30 cellular contexts compared by ENCODE assay signal in genomic region chr12:9697619-9698018, GRCh38. TPM values are rescaled to one million over a fixed set of nuclear protein-coding genes. Genes with fewer than 3 reads are reported as not detected.
DNase-seq lines count a peak whose midpoint lies in the region; ATAC-seq lines count a peak whose summit lies in the region.
"Had no signal": no experiment of that assay in that cellular context is flagged by ENCODE, and none has a peak within 500 bp of the region (broad histone marks: within the 10 kb centered on the region; RNA-seq: fewer than 3 reads in every experiment).

No MANE protein-coding gene starts in this region.

- peaks cover 22% of the 10 kb centered on the region for H3K9me3 Mint-ChIP-seq in activated naive CD8-positive, alpha-beta T cell (ENCODE audit: low read depth)
- H3K9me3 Mint-ChIP-seq in activated naive CD8-positive, alpha-beta T cell treated with anti-CD3 and anti-CD28 coated beads, Interleukin-2, amount 50 U/mL, for 24 hours = peaks cover 25% of the 10 kb centered on the region
- peaks cover 43% of the 10 kb centered on the region for H3K9me3 Mint-ChIP-seq in activated CD4-positive, alpha-beta memory T cell treated with anti-CD3 and anti-CD28 coated beads for 36 hours
- H3K9me3 Mint-ChIP-seq in naive thymus-derived CD4-positive, alpha-beta T cell = peaks cover 4 to 88% (median 42%) of the 10 kb centered on the region in 11 donors

- no peak overlapping the region for H3K4me3 ChIP-seq in naive thymus-derived CD4-positive, alpha-beta T cell (ENCODE audit: low read length)
- H3K4me3 ChIP-seq: body of pancreas, esophagus muscularis mucosa, left ventricle myocardium inferior, PC-9, right atrium auricular region, SK-N-MC, tibial nerve had no signal

- peaks cover 55% of the 10 kb centered on the region for H3K4me1 Mint-ChIP-seq in activated naive CD8-positive, alpha-beta T cell (ENCODE audit: low read depth)
- peaks cover 68% of the 10 kb centered on the region for H3K4me1 Mint-ChIP-seq in activated naive CD8-positive, alpha-beta T cell treated with anti-CD3 and anti-CD28 coated beads, Interleukin-2, amount 50 U/mL, for 24 hours
- peaks cover 68% of the 10 kb centered on the region for H3K4me1 Mint-ChIP-seq in activated CD4-positive, alpha-beta memory T cell treated with anti-CD3 and anti-CD28 coated beads for 36 hours (ENCODE audit: low read depth)
- peaks cover 19 to 75% (median 59%) of the 10 kb centered on the region in 7 donors for H3K4me1 Mint-ChIP-seq in naive thymus-derived CD4-positive, alpha-beta T cell

- H3K4me1 ChIP-seq in naive thymus-derived CD4-positive, alpha-beta T cell (ENCODE audit: control insufficient read depth in 2 of 2, insufficient read depth in 2 of 2, low read length in 2 of 2) = peaks cover 15 to 20% of the 10 kb centered on the region in 2 donors
- H3K4me1 ChIP-seq: body of pancreas had no signal

- H3K36me3 Mint-ChIP-seq in activated naive CD8-positive, alpha-beta T cell = peaks cover 45% of the 10 kb centered on the region
- peaks cover 50% of the 10 kb centered on the region for H3K36me3 Mint-ChIP-seq in activated naive CD8-positive, alpha-beta T cell treated with anti-CD3 and anti-CD28 coated beads, Interleukin-2, amount 50 U/mL, for 24 hours (ENCODE audit: low read depth)
- peaks cover 51% of the 10 kb centered on the region for H3K36me3 Mint-ChIP-seq in activated CD4-positive, alpha-beta memory T cell treated with anti-CD3 and anti-CD28 coated beads for 36 hours
- H3K36me3 Mint-ChIP-seq in naive thymus-derived CD4-positive, alpha-beta T cell = peaks cover 13 to 73% (median 67%) of the 10 kb centered on the region in 5 donors

- H3K27me3 Mint-ChIP-seq in activated naive CD8-positive, alpha-beta T cell = no peaks in the 10 kb centered on the region
- H3K27me3 Mint-ChIP-seq in activated naive CD8-positive, alpha-beta T cell treated with anti-CD3 and anti-CD28 coated beads, Interleukin-2, amount 50 U/mL, for 24 hours = no peaks in the 10 kb centered on the region
- H3K27me3 Mint-ChIP-seq in activated CD4-positive, alpha-beta memory T cell treated with anti-CD3 and anti-CD28 coated beads for 36 hours = no peaks in the 10 kb centered on the region
- no peaks in the 10 kb centered on the region for H3K27me3 Mint-ChIP-seq in naive thymus-derived CD4-positive, alpha-beta T cell
- H3K27me3 Mint-ChIP-seq: dendritic cell treated with granulocyte-macrophage colony-stimulating factor and Interleukin-4, amounts not matched to agents 40 ng/mL and 50 ng/mL, for 4 days had no signal

- no peak for ATAC-seq in activated naive CD8-positive, alpha-beta T cell treated with anti-CD3 and anti-CD28 coated beads, Interleukin-2, amount 50 U/mL, for 24 hours
- ATAC-seq in naive thymus-derived CD4-positive, alpha-beta T cell = no peak
- ATAC-seq: body of pancreas had no signal

- intact Hi-C loops in activated CD4-positive, alpha-beta memory T cell treated with anti-CD3 and anti-CD28 coated beads for 36 hours (cut with micrococcal nuclease) = no loop called here
- intact Hi-C loops in naive thymus-derived CD4-positive, alpha-beta T cell (cut with micrococcal nuclease) = no loop called here

- POLR2A ChIA-PET in activated CD4-positive, alpha-beta memory T cell treated with anti-CD3 and anti-CD28 coated beads for 36 hours (lab: Charles Lee) = interaction anchor here (0.7 to 1.0 kb wide), 2 partner anchors 42 to 47 kb away, joined by 3 read pairs; no protein-coding TSS in a partner anchor
- POLR2A ChIA-PET in naive thymus-derived CD4-positive, alpha-beta T cell (lab: Charles Lee) = interaction anchor here (0.5 to 1.6 kb wide), 8 partner anchors 9 to 50 kb away, joined by 3 to 8 read pairs (median 5); no protein-coding TSS in a partner anchor

- CTCF ChIA-PET in activated CD4-positive, alpha-beta memory T cell treated with anti-CD3 and anti-CD28 coated beads for 36 hours (lab: Charles Lee) = interaction anchor here (0.9 to 1.7 kb wide), 4 partner anchors 10 to 63 kb away, joined by 3 to 7 read pairs (median 4); no protein-coding TSS in a partner anchor
- CTCF ChIA-PET in naive thymus-derived CD4-positive, alpha-beta T cell (lab: Charles Lee) = interaction anchor here (1.2 to 1.4 kb wide), 2 partner anchors 45 to 66 kb away, joined by 3 read pairs; no protein-coding TSS in a partner anchor

- DNase-seq in activated naive CD8-positive, alpha-beta T cell treated with anti-CD3 and anti-CD28 coated beads, Interleukin-2, amount 50 U/mL, for 24 hours = no peak
- no peak for DNase-seq in activated CD4-positive, alpha-beta memory T cell treated with anti-CD3 and anti-CD28 coated beads for 36 hours
- no peak for DNase-seq in naive thymus-derived CD4-positive, alpha-beta T cell
- DNase-seq in NCI-H524 (lab: John Stamatoyannopoulos, UW) (no peak), NCI-H146 (lab: John Stamatoyannopoulos, UW) (no peak)
- no peak for DNase-seq in stimulated activated CD4-positive, alpha-beta T cell treated with anti-CD3 and anti-CD28 coated beads, Interleukin-4, amount 100 ng/mL, for 4 hours
- DNase-seq: activated CD4-positive, alpha-beta T cell treated with anti-CD3 and anti-CD28 coated beads for 4 hours; body of pancreas; foreskin fibroblast; head of caudate nucleus; islet precursor cell; Kasumi-1; left ventricle myocardium inferior; mesenchymal stem cell; NCI-H1417; NCI-H2081 treated with DMSO at 0.1 percent for 48 hours; NCI-H226; NCI-H69; PC-9; posterior cingulate gyrus; small intestine had no signal

- no peaks in the 10 kb centered on the region for H3K27me3 ChIP-seq in naive thymus-derived CD4-positive, alpha-beta T cell (ENCODE audit: control insufficient read depth in 2 of 2, insufficient read depth in 2 of 2, low read length in 2 of 2)
- H3K27me3 ChIP-seq: body of pancreas, esophagus muscularis mucosa, right atrium auricular region, tibial nerve had no signal

- no peak overlapping the region for H3K27ac ChIP-seq in naive thymus-derived CD4-positive, alpha-beta T cell (ENCODE audit: low read depth, low read length)
- H3K27ac ChIP-seq: body of pancreas, esophagus muscularis mucosa, left ventricle myocardium inferior, neutrophil, PC-9, right atrium auricular region, SK-N-MC, tibial nerve had no signal

- peaks cover 18 to 39% (median 25%) of the 10 kb centered on the region in 3 experiments for H3K36me3 ChIP-seq in naive thymus-derived CD4-positive, alpha-beta T cell (ENCODE audit: control insufficient read depth in 2 of 3, insufficient read depth in 3 of 3, low read length in 3 of 3)

- peak overlapping the region; percentile 67 for H3K27ac Mint-ChIP-seq in activated naive CD8-positive, alpha-beta T cell
- H3K27ac Mint-ChIP-seq in activated naive CD8-positive, alpha-beta T cell treated with anti-CD3 and anti-CD28 coated beads, Interleukin-2, amount 50 U/mL, for 24 hours = no peak overlapping the region
- peak overlapping the region; percentile 64 for H3K27ac Mint-ChIP-seq in activated CD4-positive, alpha-beta memory T cell treated with anti-CD3 and anti-CD28 coated beads for 36 hours
- H3K27ac Mint-ChIP-seq in naive thymus-derived CD4-positive, alpha-beta T cell = peak overlapping the region in 8 of 9 donors; percentile 8 to 94 (median 14)

- H3K4me3 Mint-ChIP-seq in activated naive CD8-positive, alpha-beta T cell = no peak overlapping the region
- H3K4me3 Mint-ChIP-seq in activated naive CD8-positive, alpha-beta T cell treated with anti-CD3 and anti-CD28 coated beads, Interleukin-2, amount 50 U/mL, for 24 hours = no peak overlapping the region
- H3K4me3 Mint-ChIP-seq in activated CD4-positive, alpha-beta memory T cell treated with anti-CD3 and anti-CD28 coated beads for 36 hours = no peak overlapping the region
- no peak overlapping the region for H3K4me3 Mint-ChIP-seq in naive thymus-derived CD4-positive, alpha-beta T cell
- H3K4me3 Mint-ChIP-seq: dendritic cell treated with granulocyte-macrophage colony-stimulating factor and Interleukin-4, amounts not matched to agents 40 ng/mL and 50 ng/mL, for 4 days had no signal

- peaks cover 0 to 36% (median 4%) of the 10 kb centered on the region in 3 experiments for H3K9me3 ChIP-seq in naive thymus-derived CD4-positive, alpha-beta T cell (ENCODE audit: control insufficient read depth in 2 of 3, low read length in 3 of 3)
- H3K9me3 ChIP-seq: body of pancreas, neutrophil had no signal

RNA-seq across cellular contexts. Expression of gene CLEC2D, which starts 28.1 kb away (rescaled TPM):
- 100 to 1,000 TPM; 191 to 199 TPM for total RNA-seq in activated CD4-positive, alpha-beta memory T cell treated with anti-CD3 and anti-CD28 coated beads for 36 hours
- 100 to 1,000 TPM; 182 to 378 (median 327) TPM for total RNA-seq in naive thymus-derived CD4-positive, alpha-beta T cell
- polyA plus RNA-seq in naive thymus-derived CD4-positive, alpha-beta T cell = 100 to 1,000 TPM; 319 to 323 TPM

RNA-seq across cellular contexts. Expression of gene CLECL1, which starts 35.3 kb away (rescaled TPM):
- 1 to 10 TPM; 6.5 to 7.4 TPM for total RNA-seq in activated CD4-positive, alpha-beta memory T cell treated with anti-CD3 and anti-CD28 coated beads for 36 hours
- 1 to 10 TPM in 2 of 5 experiments, under 1 TPM in 1, not detected in 2; 0.43 to 6.1 (median 2.5) TPM for total RNA-seq in naive thymus-derived CD4-positive, alpha-beta T cell
- under 1 TPM; 0.38 to 0.39 TPM for polyA plus RNA-seq in naive thymus-derived CD4-positive, alpha-beta T cell
- total RNA-seq: body of pancreas, left ventricle myocardium inferior, PC-9, right atrium auricular region, tibial nerve had no signal
- polyA plus RNA-seq: AG04450, BJ had no signal
